26 cellular contexts compared by ENCODE assay signal in genomic region chr2:147538088-147538487, GRCh38.
DNase-seq lines count a peak whose midpoint lies in the region; ATAC-seq and TF ChIP-seq lines count a peak whose summit lies in the region.
"Had no signal": no experiment of that assay in that cellular context is flagged by ENCODE, and none has a peak within 500 bp of the region (broad histone marks: within the 10 kb centered on the region; RNA-seq: fewer than 3 reads in every experiment).

No MANE protein-coding gene starts in this region.

- H3K9me3 ChIP-seq in left ventricle myocardium inferior (replicated peaks) (no peaks in the 10 kb centered on the region), body of pancreas (no peaks in the 10 kb centered on the region)
- no peaks in the 10 kb centered on the region for H3K9me3 ChIP-seq in CD4-positive, alpha-beta memory T cell (ENCODE audit: control insufficient read depth in 1 of 2, low read length in 2 of 2)
- H3K9me3 ChIP-seq: A549, upper lobe of right lung had no signal

- no peak overlapping the region for H2BK5ac ChIP-seq in mesendoderm (ENCODE audit: low read length)

- intact Hi-C loops in left ventricle myocardium superior (cut with micrococcal nuclease) (no loop called here), left ventricle myocardium inferior (cut with micrococcal nuclease) (no loop called here), body of pancreas (cut with DNase I) (no loop called here)
- intact Hi-C loops in CD4-positive, alpha-beta memory T cell (cut with micrococcal nuclease) = no loop called here

- H3K36me3 ChIP-seq in left ventricle myocardium inferior (no peaks in the 10 kb centered on the region), body of pancreas (replicated peaks in 1 of 2; ENCODE audit: insufficient read depth in 1 of 2, low read depth in 2 of 2) (no peaks in the 10 kb centered on the region), mesendoderm (ENCODE audit: control insufficient read depth, insufficient read depth, low read length) (no peaks in the 10 kb centered on the region)
- no peaks in the 10 kb centered on the region for H3K36me3 ChIP-seq in CD4-positive, alpha-beta memory T cell (ENCODE audit: insufficient read depth, low read length)
- H3K36me3 ChIP-seq: upper lobe of right lung had no signal

- H4K8ac ChIP-seq in mesendoderm (ENCODE audit: low read depth, low read length) = no peak overlapping the region

- H3K4me3 ChIP-seq in left ventricle myocardium inferior (no peak overlapping the region), body of pancreas (no peak overlapping the region), mesendoderm (ENCODE audit: low read length) (no peak overlapping the region)
- H3K4me3 ChIP-seq in CD4-positive, alpha-beta memory T cell (ENCODE audit: low read length in 2 of 2) = no peak overlapping the region
- H3K4me3 ChIP-seq: A549, upper lobe of right lung had no signal

- H3K4me1 ChIP-seq in left ventricle myocardium inferior (no peaks in the 10 kb centered on the region), body of pancreas (no peaks in the 10 kb centered on the region), mesendoderm (ENCODE audit: control insufficient read depth, low read depth, low read length) (peaks cover 7% of the 10 kb centered on the region)
- no peaks in the 10 kb centered on the region for H3K4me1 ChIP-seq in CD4-positive, alpha-beta memory T cell (ENCODE audit: insufficient read depth, low read length)
- H3K4me1 ChIP-seq: A549, upper lobe of right lung had no signal

- no peak overlapping the region for H3K4me3 Mint-ChIP-seq in CD4-positive, alpha-beta memory T cell
- H3K4me3 Mint-ChIP-seq in HFFc6 = no peak overlapping the region
- H3K4me3 Mint-ChIP-seq: activated naive CD8-positive, alpha-beta T cell; naive thymus-derived CD8-positive, alpha-beta T cell had no signal

- H3K27ac ChIP-seq in left ventricle myocardium inferior (replicated peaks) = no peak overlapping the region
- H3K27ac ChIP-seq in body of pancreas = no peak overlapping the region
- H3K27ac ChIP-seq in mesendoderm (ENCODE audit: low read depth, low read length) = no peak overlapping the region
- no peak overlapping the region for H3K27ac ChIP-seq in CD4-positive, alpha-beta memory T cell (ENCODE audit: low read depth, low read length)
- H3K27ac ChIP-seq: A549, C4-2B, epithelial cell of prostate, upper lobe of right lung had no signal

- WGBS in body of pancreas, 2 donors = 63 to 64% methylated on average over 1 of the region's 1 CpG
- WGBS in mesendoderm (ENCODE audit: extremely low coverage, insufficient coverage, low lambda C conversion rate) = no CpG with 5 or more reads among the region's 1 CpG

- H2AK5ac ChIP-seq in mesendoderm (ENCODE audit: low read length) = no peak overlapping the region

- ATAC-seq in left ventricle myocardium superior = peak; percentile 53
- peak; percentile 40 for ATAC-seq in body of pancreas
- no peak for ATAC-seq in GM21529 (IDR thresholded peaks at IDR 0.05; ENCODE audit: unreplicated experiment)
- no peak for ATAC-seq in HG03175 (IDR thresholded peaks at IDR 0.05; ENCODE audit: unreplicated experiment)
- ATAC-seq: A549; HCT116; HepG2; naive thymus-derived CD8-positive, alpha-beta T cell; upper lobe of right lung had no signal

- no peak overlapping the region for H2BK15ac ChIP-seq in mesendoderm (replicated peaks; ENCODE audit: low read depth)

- H3K4ac ChIP-seq in mesendoderm (ENCODE audit: low read depth, low read length) = no peak overlapping the region

- H3K27me3 ChIP-seq in left ventricle myocardium inferior (ENCODE audit: low read depth) = no peaks in the 10 kb centered on the region
- no peaks in the 10 kb centered on the region for H3K27me3 ChIP-seq in body of pancreas
- H3K27me3 ChIP-seq in mesendoderm (ENCODE audit: insufficient read depth, low read length, poor library complexity) = no peaks in the 10 kb centered on the region
- H3K27me3 ChIP-seq in CD4-positive, alpha-beta memory T cell (ENCODE audit: insufficient read depth, low read length) = no peaks in the 10 kb centered on the region
- H3K27me3 ChIP-seq: upper lobe of right lung had no signal

- H3K23ac ChIP-seq in mesendoderm (ENCODE audit: low read length) = no peak overlapping the region

- POLR2A ChIA-PET in CD4-positive, alpha-beta memory T cell (lab: Charles Lee; ENCODE audit: partially characterized antibody) = no interaction called here

- no peak overlapping the region for H3K27ac Mint-ChIP-seq in CD4-positive, alpha-beta memory T cell
- no peak overlapping the region for H3K27ac Mint-ChIP-seq in HFFc6
- H3K27ac Mint-ChIP-seq: activated naive CD8-positive, alpha-beta T cell; activated T-helper 2 cell treated with anti-CD3 and anti-CD28 coated beads, Interferon-gamma antibody, Interleukin-2, Interleukin-4, amounts not matched to agents 10 μg/mL and 5 μg/mL and 100 μg/mL, durations not matched to agents 14 hours and 24 hours and 36 hours; naive thymus-derived CD8-positive, alpha-beta T cell had no signal

- no peaks in the 10 kb centered on the region for H3K36me3 Mint-ChIP-seq in CD4-positive, alpha-beta memory T cell
- peaks cover 4% of the 10 kb centered on the region; the same call in 1 of the 2 replicates for H3K36me3 Mint-ChIP-seq in HFFc6 (ENCODE audit: low read depth)
- H3K36me3 Mint-ChIP-seq: activated naive CD8-positive, alpha-beta T cell; naive thymus-derived CD8-positive, alpha-beta T cell had no signal

- TF ChIP-seq POLR2A in body of pancreas (IDR thresholded peaks at IDR 0.05) = no peak

- TF ChIP-seq CTCF in left ventricle myocardium inferior (IDR thresholded peaks at IDR 0.05; ENCODE audit: borderline replicate concordance) (no peak), body of pancreas (IDR thresholded peaks at IDR 0.05) (no peak), HFFc6 (IDR thresholded peaks at IDR 0.05) (no peak)

- H4K5ac ChIP-seq in mesendoderm (ENCODE audit: low read length) = no peak overlapping the region

- H2BK120ac ChIP-seq in mesendoderm (ENCODE audit: low read depth, low read length) = no peak overlapping the region

- H3K9me3 Mint-ChIP-seq in CD4-positive, alpha-beta memory T cell = no peaks in the 10 kb centered on the region
- peaks cover 58% of the 10 kb centered on the region for H3K9me3 Mint-ChIP-seq in HFFc6
- H3K9me3 Mint-ChIP-seq: activated T-helper 2 cell treated with anti-CD3 and anti-CD28 coated beads, Interferon-gamma antibody, Interleukin-2, Interleukin-4, amounts not matched to agents 10 μg/mL and 5 μg/mL and 100 μg/mL, durations not matched to agents 14 hours and 24 hours and 36 hours; naive thymus-derived CD8-positive, alpha-beta T cell had no signal

- no peaks in the 10 kb centered on the region for H3K79me1 ChIP-seq in mesendoderm (ENCODE audit: low read length)

- H3K79me2 ChIP-seq in mesendoderm (ENCODE audit: control insufficient read depth, insufficient read depth, low read length) = no peaks in the 10 kb centered on the region

- CTCF ChIA-PET in CD4-positive, alpha-beta memory T cell (lab: Charles Lee; ENCODE audit: partially characterized antibody) = no interaction called here

- H3K4me1 Mint-ChIP-seq in CD4-positive, alpha-beta memory T cell = peaks cover 0 to 7% (median 3%) of the 10 kb centered on the region in 4 donors
- no peaks in the 10 kb centered on the region for H3K4me1 Mint-ChIP-seq in HFFc6 (ENCODE audit: low read depth)

- H3K27me3 Mint-ChIP-seq in CD4-positive, alpha-beta memory T cell = no peaks in the 10 kb centered on the region
- no peaks in the 10 kb centered on the region; the same call in 1 of the 2 replicates for H3K27me3 Mint-ChIP-seq in HFFc6 (ENCODE audit: insufficient read depth)
- H3K27me3 Mint-ChIP-seq: activated naive CD8-positive, alpha-beta T cell had no signal

- no peak overlapping the region for H3K9ac ChIP-seq in mesendoderm (ENCODE audit: low read length)

- no peak overlapping the region for H3K56ac ChIP-seq in mesendoderm (ENCODE audit: low read length)

- DNase-seq in left ventricle myocardium superior = no peak
- no peak for DNase-seq in left ventricle myocardium inferior
- DNase-seq in body of pancreas = peak in 1 of 4 donors; percentile 19
- DNase-seq in mesendoderm = peak; percentile 61
- DNase-seq in CD4-positive, alpha-beta memory T cell = no peak
- no peak for DNase-seq in HFFc6
- DNase-seq: activated CD4-positive, alpha-beta T cell treated with anti-CD3 and anti-CD28 coated beads, Interleukin-2, amount 50 U/mL, for 4 hours; activated CD8-positive, alpha-beta memory T cell treated with anti-CD3 and anti-CD28 coated beads, Interleukin-2, amount 50 U/mL, for 4 hours; glutamatergic neuron; naive thymus-derived CD8-positive, alpha-beta T cell; NCI-H1417 treated with DMSO at 0.1 percent for 48 hours; NCI-H2171; NCI-H526 treated with DMSO at 0.1 percent for 48 hours; right cardiac atrium; stimulated activated CD4-positive, alpha-beta T cell treated with anti-CD3 and anti-CD28 coated beads, Interleukin-15, amount 100 ng/mL, for 24 hours; stimulated activated CD8-positive, alpha-beta memory T cell treated with anti-CD3 and anti-CD28 coated beads, Interleukin-4, amount 100 ng/mL, for 48 hours; upper lobe of right lung had no signal

- H3K4me2 ChIP-seq in mesendoderm (ENCODE audit: low read length) = no peak overlapping the region
- H3K4me2 ChIP-seq: A549 had no signal

- H3K18ac ChIP-seq in mesendoderm (ENCODE audit: low read length) = no peak overlapping the region

Comparison
In these comparisons a context has a peak if more than half of its experiments do, and no peak if none do; other contexts are left out.
1. ATAC-seq: peak in left ventricle myocardium superior (single experiment) and body of pancreas (single experiment); none in GM21529 (single experiment) and HG03175 (single experiment).